Comparison of ENCODE assay signal across 8 cellular contexts in genomic region chr1:12208764-12209494, GRCh38. TPM values are rescaled to one million over a fixed set of nuclear protein-coding genes. Genes with fewer than 3 reads are reported as not detected.
DNase-seq lines count a peak whose midpoint lies in the region; ATAC-seq, FAIRE-seq and TF ChIP-seq lines count a peak whose summit lies in the region.

No MANE protein-coding gene starts in this region.

- H4K20me1 ChIP-seq in MM.1S (ENCODE audit: insufficient read depth, low read length), result no peaks in the 10 kb centered on the region

- TF ChIP-seq CTCF in 22Rv1 (IDR thresholded peaks at IDR 0.05) (peak; percentile 89), MM.1S (IDR thresholded peaks at IDR 0.05; ENCODE audit: low read length) (peak; percentile 91), upper lobe of left lung (IDR thresholded peaks at IDR 0.05) (peak; percentile 92 to 98 (median 94))

- H3K9me3 ChIP-seq in MM.1S (replicated peaks; ENCODE audit: insufficient read depth, low read length) (no peaks in the 10 kb centered on the region), upper lobe of left lung (no peaks in the 10 kb centered on the region)

- FAIRE-seq in GM12892 (lab: Jason Lieb, UNC), result peak; percentile 93

- H3K27me3 ChIP-seq in MM.1S (replicated peaks; ENCODE audit: insufficient read depth, low read length) (peaks cover 12% of the 10 kb centered on the region; the same call in 1 of the 2 replicates), upper lobe of left lung (no peaks in the 10 kb centered on the region)

- no peak overlapping the region for H3K9ac ChIP-seq in MM.1S (ENCODE audit: low read length)

- no peak for TF ChIP-seq EP300 in upper lobe of left lung (IDR thresholded peaks at IDR 0.05)

- H3K36me3 ChIP-seq in MM.1S (replicated peaks; ENCODE audit: insufficient read depth, low read length) (no peaks in the 10 kb centered on the region), upper lobe of left lung (peaks cover 3 to 27% (median 11%) of the 10 kb centered on the region in 4 donors)

- WGBS in upper lobe of left lung, 2 donors, result 22 to 23% methylated on average over 10 to 13 of the region's 14 CpGs

- H3K36me3 Mint-ChIP-seq in activated naive CD4-positive, alpha-beta T cell treated with anti-CD3 and anti-CD28 coated beads, Interleukin-2, amount 10 ng/mL, durations not matched to agents 7 days and 5 days, result peaks cover 39% of the 10 kb centered on the region

- peak; percentile 90 to 94 for ATAC-seq in upper lobe of left lung (ENCODE audit: low FRiP score in 2 of 2)

- DNase-seq in GM12892 (ENCODE audit: insufficient read length) (peak; percentile 77), MM.1S (peak; percentile 65), SKM-1 treated with dmso at 0.1 percent for 144 hours (lab: John Stamatoyannopoulos, UW; ENCODE audit: unreplicated experiment) (peak; percentile 32), glomerular endothelial cell (ENCODE audit: extremely low read depth, low read depth, low spot score) (peak; percentile 36), pons (ENCODE audit: low spot score) (peak; percentile 74), upper lobe of left lung (peak in 1 of 2 donors; percentile 84)
- DNase-seq in activated naive CD4-positive, alpha-beta T cell treated with anti-CD3 and anti-CD28 coated beads, Interleukin-2, amount 10 ng/mL, durations not matched to agents 7 days and 5 days, result peak; percentile 89

- peaks cover 17% of the 10 kb centered on the region for H3K27me3 Mint-ChIP-seq in activated naive CD4-positive, alpha-beta T cell treated with anti-CD3 and anti-CD28 coated beads, Interleukin-2, amount 10 ng/mL, durations not matched to agents 7 days and 5 days

- no peak overlapping the region for H3K27ac ChIP-seq in 22Rv1
- no peak overlapping the region for H3K27ac ChIP-seq in MM.1S (ENCODE audit: low read length)
- peak overlapping the region in 1 of 4 donors; percentile 31 for H3K27ac ChIP-seq in upper lobe of left lung

- H3K4me3 ChIP-seq in MM.1S (ENCODE audit: low read length), result no peak overlapping the region
- no peak overlapping the region for H3K4me3 ChIP-seq in upper lobe of left lung

- no peaks in the 10 kb centered on the region for H3K9me2 ChIP-seq in MM.1S (replicated peaks; ENCODE audit: insufficient read depth, low read length)

- TF ChIP-seq POLR2A in GM12892 (IDR thresholded peaks at IDR 0.05; ENCODE audit: low read depth, low read length) (no peak; the same call in 1 of the 2 replicates), upper lobe of left lung (IDR thresholded peaks at IDR 0.05) (peak in 1 of 4 donors; percentile 7)

- no peak overlapping the region for H2AFZ ChIP-seq in MM.1S (ENCODE audit: low read length)

- no peak overlapping the region for H3K4me2 ChIP-seq in MM.1S (ENCODE audit: low read depth, low read length)

- H3K4me1 ChIP-seq in MM.1S (ENCODE audit: low read length) (peaks cover 22% of the 10 kb centered on the region), upper lobe of left lung (peaks cover 0 to 13% (median 11%) of the 10 kb centered on the region in 4 donors)

- H3K4me1 Mint-ChIP-seq in activated naive CD4-positive, alpha-beta T cell treated with anti-CD3 and anti-CD28 coated beads, Interleukin-2, amount 10 ng/mL, durations not matched to agents 7 days and 5 days, result peaks cover 65% of the 10 kb centered on the region

- peak overlapping the region; percentile 89 for H3K27ac Mint-ChIP-seq in activated naive CD4-positive, alpha-beta T cell treated with anti-CD3 and anti-CD28 coated beads, Interleukin-2, amount 10 ng/mL, durations not matched to agents 7 days and 5 days

- no peak overlapping the region for H3K4me3 Mint-ChIP-seq in activated naive CD4-positive, alpha-beta T cell treated with anti-CD3 and anti-CD28 coated beads, Interleukin-2, amount 10 ng/mL, durations not matched to agents 7 days and 5 days

- no peaks in the 10 kb centered on the region for H3K79me2 ChIP-seq in MM.1S (ENCODE audit: low read length)

- CTCF ChIA-PET in activated naive CD4-positive, alpha-beta T cell treated with anti-CD3 and anti-CD28 coated beads, Interleukin-2, amount 10 ng/mL, durations not matched to agents 7 days and 5 days (lab: Charles Lee), result interaction anchor here (0.7 to 14.1 kb wide), 9 partner anchors 19 to 92 kb away, joined by 3 to 252 read pairs (median 4); no protein-coding TSS in a partner anchor

- H3K9me3 Mint-ChIP-seq in activated naive CD4-positive, alpha-beta T cell treated with anti-CD3 and anti-CD28 coated beads, Interleukin-2, amount 10 ng/mL, durations not matched to agents 7 days and 5 days, result no peaks in the 10 kb centered on the region

- peaks cover 20% of the 10 kb centered on the region for H3F3A ChIP-seq in MM.1S (ENCODE audit: insufficient read depth, low read length)

RNA-seq across cellular contexts. Expression of gene VPS13D, which starts 20.9 kb away (rescaled TPM):
- 6.5 TPM for polyA plus RNA-seq in GM12892 (2012; ENCODE audit: missing spikeins)
- total RNA-seq in glomerular endothelial cell (24.8 and 36.8 TPM in 2 replicates), upper lobe of left lung (100 to 1,000 TPM in 2 of 6 donors, 10 to 100 TPM in 4; 54.9 to 181 (median 87.9) TPM)

RNA-seq across cellular contexts. Expression of gene TNFRSF1B, which starts 42.1 kb away (rescaled TPM):
- 24.1 TPM for polyA plus RNA-seq in GM12892 (2012; ENCODE audit: missing spikeins)
- total RNA-seq in glomerular endothelial cell (11.0 and 31.9 TPM in 2 replicates), upper lobe of left lung (100 to 1,000 TPM in 1 of 6 donors, 10 to 100 TPM in 5; 28.3 to 113 (median 58.5) TPM)
